ENCODE assay signal across 12 cellular contexts in genomic region chr1:225849905-225850304, GRCh38. TPM values are rescaled to one million over a fixed set of nuclear protein-coding genes. Genes with fewer than 3 reads are reported as not detected.
DNase-seq lines count a peak whose midpoint lies in the region; ATAC-seq and TF ChIP-seq lines count a peak whose summit lies in the region.
"Had no signal": no experiment of that assay in that cellular context is flagged by ENCODE, and none has a peak within 500 bp of the region (broad histone marks: within the 10 kb centered on the region; RNA-seq: fewer than 3 reads in every experiment).

No MANE protein-coding gene starts in this region.

- H4K20me1 ChIP-seq in smooth muscle cell (ENCODE audit: low read depth) = no peaks in the 10 kb centered on the region

- no peaks in the 10 kb centered on the region for H3K27me3 Mint-ChIP-seq in CD4-positive, CD25-positive, alpha-beta regulatory T cell
- no peaks in the 10 kb centered on the region for H3K27me3 Mint-ChIP-seq in activated naive CD8-positive, alpha-beta T cell treated with anti-CD3 and anti-CD28 coated beads, Interleukin-2, amount 50 U/mL, for 24 hours
- H3K27me3 Mint-ChIP-seq in natural killer cell (ENCODE audit: low read depth in 2 of 2) = no peaks in the 10 kb centered on the region

- H3K36me3 Mint-ChIP-seq in CD4-positive, CD25-positive, alpha-beta regulatory T cell = peaks cover 53% of the 10 kb centered on the region
- peaks cover 24% of the 10 kb centered on the region for H3K36me3 Mint-ChIP-seq in activated naive CD8-positive, alpha-beta T cell treated with anti-CD3 and anti-CD28 coated beads, Interleukin-2, amount 50 U/mL, for 24 hours (ENCODE audit: low read depth)
- peaks cover 11% of the 10 kb centered on the region for H3K36me3 Mint-ChIP-seq in natural killer cell

- no peak for TF ChIP-seq EP300 in Ishikawa (IDR thresholded peaks at IDR 0.05; ENCODE audit: borderline replicate concordance)

- TF ChIP-seq CTCF in natural killer cell (IDR thresholded peaks at IDR 0.05) (no peak), smooth muscle cell (IDR thresholded peaks at IDR 0.05; ENCODE audit: borderline replicate concordance, insufficient read depth, poor library complexity, severe bottlenecking) (no peak)

- H3K4me1 Mint-ChIP-seq in CD4-positive, CD25-positive, alpha-beta regulatory T cell = peaks cover 4 to 49% (median 36%) of the 10 kb centered on the region in 4 donors
- H3K4me1 Mint-ChIP-seq in activated naive CD8-positive, alpha-beta T cell treated with anti-CD3 and anti-CD28 coated beads, Interleukin-2, amount 50 U/mL, for 24 hours = peaks cover 55% of the 10 kb centered on the region
- H3K4me1 Mint-ChIP-seq in natural killer cell = peaks cover 40 to 68% of the 10 kb centered on the region in 2 donors

- H2AFZ ChIP-seq in smooth muscle cell (ENCODE audit: low read depth) = no peak overlapping the region

- H3F3A ChIP-seq in smooth muscle cell (ENCODE audit: low read depth) = no peaks in the 10 kb centered on the region

- WGBS in smooth muscle cell (ENCODE audit: low lambda C conversion rate) = 77% methylated on average over 7 of the region's 7 CpGs

- H3K4me3 Mint-ChIP-seq in CD4-positive, CD25-positive, alpha-beta regulatory T cell = peak overlapping the region in 3 of 4 donors; percentile 5 to 43 (median 29)
- H3K4me3 Mint-ChIP-seq in activated naive CD8-positive, alpha-beta T cell treated with anti-CD3 and anti-CD28 coated beads, Interleukin-2, amount 50 U/mL, for 24 hours = no peak overlapping the region
- peak overlapping the region; percentile 38 for H3K4me3 Mint-ChIP-seq in natural killer cell

- H3K4me2 ChIP-seq in smooth muscle cell = no peak overlapping the region

- no peak for TF ChIP-seq RAD21 in Ishikawa (IDR thresholded peaks at IDR 0.05; ENCODE audit: low read depth)

- peak overlapping the region; percentile 85 to 96 (median 93) for H3K27ac Mint-ChIP-seq in CD4-positive, CD25-positive, alpha-beta regulatory T cell
- H3K27ac Mint-ChIP-seq in activated naive CD8-positive, alpha-beta T cell treated with anti-CD3 and anti-CD28 coated beads, Interleukin-2, amount 50 U/mL, for 24 hours = no peak overlapping the region
- peak overlapping the region; percentile 88 to 95 for H3K27ac Mint-ChIP-seq in natural killer cell

- no peaks in the 10 kb centered on the region for H3K9me3 ChIP-seq in CD4-positive, CD25-positive, alpha-beta regulatory T cell (ENCODE audit: control insufficient read depth in 2 of 2, low read length in 2 of 2)
- no peaks in the 10 kb centered on the region for H3K9me3 ChIP-seq in smooth muscle cell (replicated peaks; ENCODE audit: low read depth)

- intact Hi-C loops in natural killer cell (cut with micrococcal nuclease) = loop anchor here (5.0 to 10.0 kb wide), 2 partner anchors 73 to 125 kb away; partner anchors contain the start of gene SRP9

- no peaks in the 10 kb centered on the region for H3K27me3 ChIP-seq in CD4-positive, CD25-positive, alpha-beta regulatory T cell (ENCODE audit: control insufficient read depth, insufficient read depth, low read length)
- no peaks in the 10 kb centered on the region for H3K27me3 ChIP-seq in smooth muscle cell (ENCODE audit: low read depth)

- peaks cover 26% of the 10 kb centered on the region for H3K4me1 ChIP-seq in CD4-positive, CD25-positive, alpha-beta regulatory T cell (ENCODE audit: control insufficient read depth, insufficient read depth, low read length, poor library complexity, severe bottlenecking)
- H3K4me1 ChIP-seq in smooth muscle cell (ENCODE audit: low read depth) = no peaks in the 10 kb centered on the region

- peak in 1 of 3 donors; percentile 32 for DNase-seq in CD4-positive, CD25-positive, alpha-beta regulatory T cell
- DNase-seq in activated naive CD8-positive, alpha-beta T cell treated with anti-CD3 and anti-CD28 coated beads, Interleukin-2, amount 50 U/mL, for 24 hours = peak; percentile 46
- DNase-seq in natural killer cell (peak; percentile 57), NCI-H2107 treated with DMSO at 0.1 percent for 48 hours (lab: John Stamatoyannopoulos, UW; ENCODE audit: unreplicated experiment) (no peak), NCI-H510A treated with DMSO at 0.1 percent for 48 hours (lab: John Stamatoyannopoulos, UW) (no peak), smooth muscle cell (lab: John Stamatoyannopoulos, UW; ENCODE audit: unreplicated experiment) (no peak), NCI-H2107 (lab: John Stamatoyannopoulos, UW) (no peak)

- peak in 1 of 2 donors; percentile 20 for ATAC-seq in CD4-positive, CD25-positive, alpha-beta regulatory T cell (ENCODE audit: low read depth in 2 of 2)
- no peak for ATAC-seq in activated naive CD8-positive, alpha-beta T cell treated with anti-CD3 and anti-CD28 coated beads, Interleukin-2, amount 50 U/mL, for 24 hours
- peak; percentile 65 to 77 (median 73) for ATAC-seq in natural killer cell

- H3K9me3 Mint-ChIP-seq in CD4-positive, CD25-positive, alpha-beta regulatory T cell = peaks cover 0 to 2% (median 0%) of the 10 kb centered on the region in 7 donors
- H3K9me3 Mint-ChIP-seq in activated naive CD8-positive, alpha-beta T cell treated with anti-CD3 and anti-CD28 coated beads, Interleukin-2, amount 50 U/mL, for 24 hours = no peaks in the 10 kb centered on the region
- H3K9me3 Mint-ChIP-seq in natural killer cell = no peaks in the 10 kb centered on the region

- peak overlapping the region; percentile 34 for H3K27ac ChIP-seq in CD4-positive, CD25-positive, alpha-beta regulatory T cell (ENCODE audit: insufficient read depth, low read length, poor library complexity, severe bottlenecking)
- H3K27ac ChIP-seq in smooth muscle cell (ENCODE audit: low read depth) = no peak overlapping the region

- H3K36me3 ChIP-seq in CD4-positive, CD25-positive, alpha-beta regulatory T cell (ENCODE audit: control insufficient read depth, insufficient read depth, low read length) = peaks cover 87% of the 10 kb centered on the region
- H3K36me3 ChIP-seq in smooth muscle cell (ENCODE audit: low read depth) = no peaks in the 10 kb centered on the region

- H3K9ac ChIP-seq in smooth muscle cell (ENCODE audit: low read depth) = no peak overlapping the region

- no peaks in the 10 kb centered on the region for H3K79me2 ChIP-seq in smooth muscle cell (ENCODE audit: low read depth)

- no peak overlapping the region for H3K4me3 ChIP-seq in CD4-positive, CD25-positive, alpha-beta regulatory T cell (ENCODE audit: low read depth, low read length)
- H3K4me3 ChIP-seq in smooth muscle cell = no peak overlapping the region
- H3K4me3 ChIP-seq: lung had no signal

TF ChIP-seq in Ishikawa, 13 proteins besides CTCF, POLR2A, EP300 and RAD21:
- TF ChIP-seq NFIC (IDR thresholded peaks at IDR 0.05) = peak; percentile 83
- TF ChIP-seq, protein P1, sequence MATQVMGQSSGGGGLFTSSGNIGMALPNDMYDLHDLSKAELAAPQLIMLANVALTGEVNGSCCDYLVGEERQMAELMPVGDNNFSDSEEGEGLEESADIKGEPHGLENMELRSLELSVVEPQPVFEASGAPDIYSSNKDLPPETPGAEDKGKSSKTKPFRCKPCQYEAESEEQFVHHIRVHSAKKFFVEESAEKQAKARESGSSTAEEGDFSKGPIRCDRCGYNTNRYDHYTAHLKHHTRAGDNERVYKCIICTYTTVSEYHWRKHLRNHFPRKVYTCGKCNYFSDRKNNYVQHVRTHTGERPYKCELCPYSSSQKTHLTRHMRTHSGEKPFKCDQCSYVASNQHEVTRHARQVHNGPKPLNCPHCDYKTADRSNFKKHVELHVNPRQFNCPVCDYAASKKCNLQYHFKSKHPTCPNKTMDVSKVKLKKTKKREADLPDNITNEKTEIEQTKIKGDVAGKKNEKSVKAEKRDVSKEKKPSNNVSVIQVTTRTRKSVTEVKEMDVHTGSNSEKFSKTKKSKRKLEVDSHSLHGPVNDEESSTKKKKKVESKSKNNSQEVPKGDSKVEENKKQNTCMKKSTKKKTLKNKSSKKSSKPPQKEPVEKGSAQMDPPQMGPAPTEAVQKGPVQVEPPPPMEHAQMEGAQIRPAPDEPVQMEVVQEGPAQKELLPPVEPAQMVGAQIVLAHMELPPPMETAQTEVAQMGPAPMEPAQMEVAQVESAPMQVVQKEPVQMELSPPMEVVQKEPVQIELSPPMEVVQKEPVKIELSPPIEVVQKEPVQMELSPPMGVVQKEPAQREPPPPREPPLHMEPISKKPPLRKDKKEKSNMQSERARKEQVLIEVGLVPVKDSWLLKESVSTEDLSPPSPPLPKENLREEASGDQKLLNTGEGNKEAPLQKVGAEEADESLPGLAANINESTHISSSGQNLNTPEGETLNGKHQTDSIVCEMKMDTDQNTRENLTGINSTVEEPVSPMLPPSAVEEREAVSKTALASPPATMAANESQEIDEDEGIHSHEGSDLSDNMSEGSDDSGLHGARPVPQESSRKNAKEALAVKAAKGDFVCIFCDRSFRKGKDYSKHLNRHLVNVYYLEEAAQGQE (IDR thresholded peaks at IDR 0.05; ENCODE audit: low read depth) = no peak

RNA-seq across cellular contexts. Expression of gene TMEM63A, which starts 32.3 kb away (rescaled TPM):
- total RNA-seq in CD4-positive, CD25-positive, alpha-beta regulatory T cell = 454 TPM
- polyA plus RNA-seq in CD4-positive, CD25-positive, alpha-beta regulatory T cell = 10 to 100 TPM; 66.9 to 72.2 (median 69.3) TPM
- total RNA-seq in natural killer cell = 100 to 1,000 TPM; 101 to 166 (median 113) TPM
- 12.0 and 12.3 TPM in 2 replicates for total RNA-seq in smooth muscle cell
- 10.9 and 17.9 TPM in 2 replicates for polyA plus RNA-seq in smooth muscle cell

RNA-seq across cellular contexts. Expression of gene LEFTY1, which starts 39.0 kb away (rescaled TPM):
- total RNA-seq in CD4-positive, CD25-positive, alpha-beta regulatory T cell = 0.39 TPM
- polyA plus RNA-seq in CD4-positive, CD25-positive, alpha-beta regulatory T cell = under 1 TPM in 2 of 4 donors, not detected in 2; 0.13 to 0.17 TPM
- not detected for total RNA-seq in natural killer cell
- total RNA-seq in smooth muscle cell = not detected in 2 replicates
- 0.46 TPM in 1 of 2 replicates, not detected in the other for polyA plus RNA-seq in smooth muscle cell
- total RNA-seq: bronchial epithelial cell, fibroblast of villous mesenchyme, MCF 10A had no signal

RNA-seq across cellular contexts. Expression of gene EPHX1, which starts 40.0 kb away (rescaled TPM):
- total RNA-seq in CD4-positive, CD25-positive, alpha-beta regulatory T cell = 0.62 TPM
- under 1 TPM in 3 of 4 donors, not detected in 1; 0.11 to 0.52 (median 0.38) TPM for polyA plus RNA-seq in CD4-positive, CD25-positive, alpha-beta regulatory T cell
- total RNA-seq in natural killer cell = 1 to 10 TPM; 1.1 to 2.3 (median 1.5) TPM
- total RNA-seq in smooth muscle cell = 9.8 and 16.1 TPM in 2 replicates
- polyA plus RNA-seq in smooth muscle cell = 22.2 and 29.2 TPM in 2 replicates

Comparison
In these comparisons a context has a peak if more than half of its experiments do, and no peak if none do; other contexts are left out.
1. DNase-seq: peak in activated naive CD8-positive, alpha-beta T cell treated with anti-CD3 and anti-CD28 coated beads, Interleukin-2, amount 50 U/mL, for 24 hours (single experiment) and natural killer cell (single experiment); none in NCI-H2107 treated with DMSO at 0.1 percent for 48 hours (single experiment), NCI-H510A treated with DMSO at 0.1 percent for 48 hours (single experiment), smooth muscle cell (single experiment) and NCI-H2107 (single experiment).